In the genomic region with DNA sequence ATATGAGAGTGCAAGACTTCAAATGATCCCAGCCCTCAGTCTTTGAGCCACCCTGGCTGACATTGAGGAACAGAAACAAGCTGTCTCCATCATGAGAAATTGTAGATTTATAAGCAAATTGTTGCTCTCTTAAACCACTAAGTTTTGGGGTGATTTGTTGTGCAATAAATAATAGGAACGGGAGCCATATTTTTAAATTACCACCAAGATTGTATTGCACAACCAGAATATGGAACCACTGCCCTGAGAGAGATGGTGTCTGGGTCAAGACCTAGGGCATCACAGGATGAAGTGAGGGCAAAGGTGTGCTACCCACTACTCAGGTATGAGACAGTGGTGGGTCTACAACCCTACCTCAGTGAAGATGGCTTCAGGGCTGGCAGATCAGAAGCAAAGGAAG, we compare ENCODE assay signal across 17 cellular contexts. TPM values are rescaled to one million over a fixed set of nuclear protein-coding genes. Genes with fewer than 3 reads are reported as not detected.
DNase-seq lines count a peak whose midpoint lies in the region; ATAC-seq and TF ChIP-seq lines count a peak whose summit lies in the region.
"Had no signal": no experiment of that assay in that cellular context is flagged by ENCODE, and none has a peak within 500 bp of the region (broad histone marks: within the 10 kb centered on the region; RNA-seq: fewer than 3 reads in every experiment).

No MANE protein-coding gene starts in this region.

- H3K27me3 Mint-ChIP-seq in IgD-negative memory B cell (peaks cover 20% of the 10 kb centered on the region), T-helper 17 cell (peaks cover 12% of the 10 kb centered on the region), neural crest cell (ENCODE audit: low read depth) (peaks cover 19% of the 10 kb centered on the region), progenitor cell of endocrine pancreas (peaks cover 19% of the 10 kb centered on the region)

- ATAC-seq in T-helper 17 cell = no peak
- no peak for ATAC-seq in heart left ventricle
- ATAC-seq: SK-N-SH treated with all-trans-retinoic acid at 6 μM for 48 hours had no signal

- H3K36me3 Mint-ChIP-seq in IgD-negative memory B cell (no peaks in the 10 kb centered on the region), T-helper 17 cell (ENCODE audit: low read depth) (no peaks in the 10 kb centered on the region), neural crest cell (ENCODE audit: low read depth) (no peaks in the 10 kb centered on the region), progenitor cell of endocrine pancreas (ENCODE audit: insufficient read depth) (no peaks in the 10 kb centered on the region)

- no peaks in the 10 kb centered on the region for H3K9me3 ChIP-seq in T-helper 17 cell (ENCODE audit: control insufficient read depth, low read length, poor library complexity, severe bottlenecking)
- H3K9me3 ChIP-seq in heart left ventricle = no peaks in the 10 kb centered on the region

- peaks cover 0 to 4% (median 4%) of the 10 kb centered on the region in 3 donors for H3K9me3 Mint-ChIP-seq in IgD-negative memory B cell
- no peaks in the 10 kb centered on the region for H3K9me3 Mint-ChIP-seq in neural crest cell
- no peaks in the 10 kb centered on the region for H3K9me3 Mint-ChIP-seq in progenitor cell of endocrine pancreas (ENCODE audit: low read depth)
- H3K9me3 Mint-ChIP-seq: CD8-positive, alpha-beta memory T cell had no signal

- WGBS in heart left ventricle, 4 donors = 88 to 97% (median 94%) methylated on average over 1 of the region's 1 CpG

- intact Hi-C loops in heart left ventricle (cut with DNase I) = no loop called here

- TF ChIP-seq CTCF in neural crest cell (conservative IDR thresholded peaks at IDR 0.05) (no peak), progenitor cell of endocrine pancreas (IDR thresholded peaks at IDR 0.05; ENCODE audit: unreplicated experiment) (no peak), heart left ventricle (IDR thresholded peaks at IDR 0.05) (no peak)

- H3K36me3 ChIP-seq in heart left ventricle = no peaks in the 10 kb centered on the region

- H3K27ac Mint-ChIP-seq in IgD-negative memory B cell (peak overlapping the region in 2 of 3 donors; percentile 46 to 73), T-helper 17 cell (peak overlapping the region; percentile 21), neural crest cell (ENCODE audit: unreplicated experiment) (peak overlapping the region; percentile 92), progenitor cell of endocrine pancreas (no peak overlapping the region)

- DNase-seq in CD1c-positive myeloid dendritic cell (ENCODE audit: extremely low spot score) = peak; percentile 43
- DNase-seq in T-helper 17 cell = no peak
- DNase-seq in neural crest cell (ENCODE audit: low read depth, low spot score) = no peak
- no peak for DNase-seq in progenitor cell of endocrine pancreas (ENCODE audit: low spot score, unreplicated experiment)
- DNase-seq in heart left ventricle = no peak
- DNase-seq in activated CD4-positive, alpha-beta T cell treated with anti-CD3 and anti-CD28 coated beads, Interleukin-2, amount 50 U/mL, for 48 hours = no peak
- DNase-seq: CD8-positive, alpha-beta memory T cell; DMS79; Kasumi-1; NCI-H1436; NCI-H2081; NCI-H774; Right ventricle myocardium superior had no signal

- H3K4me3 Mint-ChIP-seq in IgD-negative memory B cell (peak overlapping the region in 1 of 4 donors; percentile 37), T-helper 17 cell (no peak overlapping the region), neural crest cell (peak overlapping the region; percentile 74), progenitor cell of endocrine pancreas (ENCODE audit: low read depth) (no peak overlapping the region)

- peaks cover 0 to 26% (median 16%) of the 10 kb centered on the region in 12 donors for H3K4me1 ChIP-seq in heart left ventricle

- H3K27ac ChIP-seq in heart left ventricle = no peak overlapping the region

- no peak for TF ChIP-seq POLR2A in heart left ventricle (IDR thresholded peaks at IDR 0.05)

- peaks cover 12 to 13% (median 12%) of the 10 kb centered on the region in 3 donors for H3K4me1 Mint-ChIP-seq in IgD-negative memory B cell
- H3K4me1 Mint-ChIP-seq in T-helper 17 cell = peaks cover 18% of the 10 kb centered on the region
- peaks cover 72% of the 10 kb centered on the region for H3K4me1 Mint-ChIP-seq in neural crest cell
- peaks cover 26% of the 10 kb centered on the region for H3K4me1 Mint-ChIP-seq in progenitor cell of endocrine pancreas (ENCODE audit: low read depth)

- H3K27me3 ChIP-seq in heart left ventricle = peaks cover 0 to 16% (median 0%) of the 10 kb centered on the region in 9 donors

- H3K4me3 ChIP-seq in heart left ventricle = no peak overlapping the region

RNA-seq across cellular contexts. Expression of a gene that starts 2.3 kb away (rescaled TPM):
- polyA plus RNA-seq in IgD-negative memory B cell (not detected), heart left ventricle (under 1 TPM; 0.17 to 0.23 TPM)
- total RNA-seq in T-helper 17 cell (under 1 TPM; 0.15 to 0.37 TPM), neural crest cell (8.7 and 8.8 TPM in 2 replicates), progenitor cell of endocrine pancreas (2.4 and 2.7 TPM in 2 replicates), heart left ventricle (1 to 10 TPM in 1 of 9 donors, under 1 TPM in 5, not detected in 3; 0.12 to 1.8 (median 0.47) TPM)
- total RNA-seq: Right ventricle myocardium superior; T-helper 1 cell treated with Interleukin-12 subunit alpha and Interleukin-12 subunit beta and Interleukin-4 antibody, amounts not matched to agents 30 ng/mL and 1 ng/mL, for 36 hours had no signal

RNA-seq across cellular contexts. Expression of a gene that starts 4.9 kb away (rescaled TPM):
- not detected for polyA plus RNA-seq in IgD-negative memory B cell
- under 1 TPM in 1 of 2 donors, not detected in 1; 0.12 TPM for total RNA-seq in T-helper 17 cell
- total RNA-seq in neural crest cell = 10.7 and 11.8 TPM in 2 replicates
- total RNA-seq in progenitor cell of endocrine pancreas = 0.60 TPM in 2 replicates
- 1 to 10 TPM in 8 of 9 donors, under 1 TPM in 1; 0.60 to 2.5 (median 1.7) TPM for total RNA-seq in heart left ventricle
- polyA plus RNA-seq in heart left ventricle = 1 to 10 TPM in 1 of 2 donors, under 1 TPM in 1; 0.91 to 1.1 TPM
- total RNA-seq: NCI-H460; T-helper 1 cell treated with Interleukin-12 subunit alpha and Interleukin-12 subunit beta and Interleukin-4 antibody, amounts not matched to agents 30 ng/mL and 1 ng/mL, for 36 hours had no signal
